ENCODE assay signal across 1 cellular context in genomic region chr11:64571050-64571409, GRCh38.
TF ChIP-seq lines count a peak whose summit lies in the region.

No MANE protein-coding gene starts in this region.

TF ChIP-seq in K562, 482 proteins besides CTCF, POLR2A, EP300 and RAD21:
- TF ChIP-seq ADNP (tag; IDR thresholded peaks at IDR 0.05) (no peak), MTA3 (IDR thresholded peaks at IDR 0.05; ENCODE audit: borderline replicate concordance) (no peak), ZNF212 (CRISPR knock-in tag; IDR thresholded peaks at IDR 0.05) (no peak), TCF15 (CRISPR knock-in tag; IDR thresholded peaks at IDR 0.05) (no peak), NUFIP1 (IDR thresholded peaks at IDR 0.05; ENCODE audit: partially characterized antibody) (no peak)
